2 cellular contexts compared by ENCODE assay signal in the genomic region with DNA sequence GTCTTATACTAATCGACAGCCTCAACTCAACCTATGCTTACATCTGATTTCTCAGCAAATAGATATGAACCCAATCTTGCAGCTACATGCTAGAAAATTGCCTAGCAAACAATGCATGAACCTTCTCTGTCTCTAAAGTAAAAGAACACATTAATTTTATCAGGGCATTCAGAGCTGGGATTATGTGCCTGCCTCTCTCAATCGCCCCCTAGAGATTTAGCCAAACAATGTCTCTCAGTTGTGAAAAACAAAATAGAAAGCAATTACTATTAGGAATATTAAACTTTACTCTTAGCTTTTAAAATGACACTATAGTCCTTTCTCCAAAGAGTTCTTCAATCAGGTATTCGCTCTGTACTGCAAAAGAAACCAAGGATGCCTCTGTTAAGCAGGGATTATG.
TF ChIP-seq lines count a peak whose summit lies in the region.

No MANE protein-coding gene starts in this region.

TF ChIP-seq in SK-N-SH, 30 proteins besides CTCF, POLR2A, EP300 and RAD21 (continued from another document):
- TF ChIP-seq, protein P1, sequence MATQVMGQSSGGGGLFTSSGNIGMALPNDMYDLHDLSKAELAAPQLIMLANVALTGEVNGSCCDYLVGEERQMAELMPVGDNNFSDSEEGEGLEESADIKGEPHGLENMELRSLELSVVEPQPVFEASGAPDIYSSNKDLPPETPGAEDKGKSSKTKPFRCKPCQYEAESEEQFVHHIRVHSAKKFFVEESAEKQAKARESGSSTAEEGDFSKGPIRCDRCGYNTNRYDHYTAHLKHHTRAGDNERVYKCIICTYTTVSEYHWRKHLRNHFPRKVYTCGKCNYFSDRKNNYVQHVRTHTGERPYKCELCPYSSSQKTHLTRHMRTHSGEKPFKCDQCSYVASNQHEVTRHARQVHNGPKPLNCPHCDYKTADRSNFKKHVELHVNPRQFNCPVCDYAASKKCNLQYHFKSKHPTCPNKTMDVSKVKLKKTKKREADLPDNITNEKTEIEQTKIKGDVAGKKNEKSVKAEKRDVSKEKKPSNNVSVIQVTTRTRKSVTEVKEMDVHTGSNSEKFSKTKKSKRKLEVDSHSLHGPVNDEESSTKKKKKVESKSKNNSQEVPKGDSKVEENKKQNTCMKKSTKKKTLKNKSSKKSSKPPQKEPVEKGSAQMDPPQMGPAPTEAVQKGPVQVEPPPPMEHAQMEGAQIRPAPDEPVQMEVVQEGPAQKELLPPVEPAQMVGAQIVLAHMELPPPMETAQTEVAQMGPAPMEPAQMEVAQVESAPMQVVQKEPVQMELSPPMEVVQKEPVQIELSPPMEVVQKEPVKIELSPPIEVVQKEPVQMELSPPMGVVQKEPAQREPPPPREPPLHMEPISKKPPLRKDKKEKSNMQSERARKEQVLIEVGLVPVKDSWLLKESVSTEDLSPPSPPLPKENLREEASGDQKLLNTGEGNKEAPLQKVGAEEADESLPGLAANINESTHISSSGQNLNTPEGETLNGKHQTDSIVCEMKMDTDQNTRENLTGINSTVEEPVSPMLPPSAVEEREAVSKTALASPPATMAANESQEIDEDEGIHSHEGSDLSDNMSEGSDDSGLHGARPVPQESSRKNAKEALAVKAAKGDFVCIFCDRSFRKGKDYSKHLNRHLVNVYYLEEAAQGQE (IDR thresholded peaks at IDR 0.05; ENCODE audit: low read depth, low read length) = no peak
- TF ChIP-seq, protein P2, sequence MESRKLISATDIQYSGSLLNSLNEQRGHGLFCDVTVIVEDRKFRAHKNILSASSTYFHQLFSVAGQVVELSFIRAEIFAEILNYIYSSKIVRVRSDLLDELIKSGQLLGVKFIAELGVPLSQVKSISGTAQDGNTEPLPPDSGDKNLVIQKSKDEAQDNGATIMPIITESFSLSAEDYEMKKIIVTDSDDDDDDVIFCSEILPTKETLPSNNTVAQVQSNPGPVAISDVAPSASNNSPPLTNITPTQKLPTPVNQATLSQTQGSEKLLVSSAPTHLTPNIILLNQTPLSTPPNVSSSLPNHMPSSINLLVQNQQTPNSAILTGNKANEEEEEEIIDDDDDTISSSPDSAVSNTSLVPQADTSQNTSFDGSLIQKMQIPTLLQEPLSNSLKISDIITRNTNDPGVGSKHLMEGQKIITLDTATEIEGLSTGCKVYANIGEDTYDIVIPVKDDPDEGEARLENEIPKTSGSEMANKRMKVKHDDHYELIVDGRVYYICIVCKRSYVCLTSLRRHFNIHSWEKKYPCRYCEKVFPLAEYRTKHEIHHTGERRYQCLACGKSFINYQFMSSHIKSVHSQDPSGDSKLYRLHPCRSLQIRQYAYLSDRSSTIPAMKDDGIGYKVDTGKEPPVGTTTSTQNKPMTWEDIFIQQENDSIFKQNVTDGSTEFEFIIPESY (IDR thresholded peaks at IDR 0.05; ENCODE audit: borderline replicate concordance, low read depth) = no peak
- TF ChIP-seq GATA2 (CRISPR knock-in tag; IDR thresholded peaks at IDR 0.05) = no peak
- TF ChIP-seq TEAD4 (IDR thresholded peaks at IDR 0.05; ENCODE audit: borderline replicate concordance, insufficient read depth) = no peak
- TF ChIP-seq FOSL2 (IDR thresholded peaks at IDR 0.05; ENCODE audit: borderline replicate concordance, low read depth) = no peak
TF ChIP-seq in SK-N-SH: peak in this region for 0.

TF ChIP-seq in SK-N-SH treated with all-trans-retinoic acid at 6 μM for 48 hours, 23 proteins besides CTCF, POLR2A, EP300 and RAD21 (continued from another document):
- TF ChIP-seq, protein P3, sequence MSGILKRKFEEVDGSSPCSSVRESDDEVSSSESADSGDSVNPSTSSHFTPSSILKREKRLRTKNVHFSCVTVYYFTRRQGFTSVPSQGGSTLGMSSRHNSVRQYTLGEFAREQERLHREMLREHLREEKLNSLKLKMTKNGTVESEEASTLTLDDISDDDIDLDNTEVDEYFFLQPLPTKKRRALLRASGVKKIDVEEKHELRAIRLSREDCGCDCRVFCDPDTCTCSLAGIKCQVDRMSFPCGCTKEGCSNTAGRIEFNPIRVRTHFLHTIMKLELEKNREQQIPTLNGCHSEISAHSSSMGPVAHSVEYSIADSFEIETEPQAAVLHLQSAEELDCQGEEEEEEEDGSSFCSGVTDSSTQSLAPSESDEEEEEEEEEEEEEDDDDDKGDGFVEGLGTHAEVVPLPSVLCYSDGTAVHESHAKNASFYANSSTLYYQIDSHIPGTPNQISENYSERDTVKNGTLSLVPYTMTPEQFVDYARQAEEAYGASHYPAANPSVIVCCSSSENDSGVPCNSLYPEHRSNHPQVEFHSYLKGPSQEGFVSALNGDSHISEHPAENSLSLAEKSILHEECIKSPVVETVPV (CRISPR knock-in tag; IDR thresholded peaks at IDR 0.05) = no peak
- TF ChIP-seq, protein P4, sequence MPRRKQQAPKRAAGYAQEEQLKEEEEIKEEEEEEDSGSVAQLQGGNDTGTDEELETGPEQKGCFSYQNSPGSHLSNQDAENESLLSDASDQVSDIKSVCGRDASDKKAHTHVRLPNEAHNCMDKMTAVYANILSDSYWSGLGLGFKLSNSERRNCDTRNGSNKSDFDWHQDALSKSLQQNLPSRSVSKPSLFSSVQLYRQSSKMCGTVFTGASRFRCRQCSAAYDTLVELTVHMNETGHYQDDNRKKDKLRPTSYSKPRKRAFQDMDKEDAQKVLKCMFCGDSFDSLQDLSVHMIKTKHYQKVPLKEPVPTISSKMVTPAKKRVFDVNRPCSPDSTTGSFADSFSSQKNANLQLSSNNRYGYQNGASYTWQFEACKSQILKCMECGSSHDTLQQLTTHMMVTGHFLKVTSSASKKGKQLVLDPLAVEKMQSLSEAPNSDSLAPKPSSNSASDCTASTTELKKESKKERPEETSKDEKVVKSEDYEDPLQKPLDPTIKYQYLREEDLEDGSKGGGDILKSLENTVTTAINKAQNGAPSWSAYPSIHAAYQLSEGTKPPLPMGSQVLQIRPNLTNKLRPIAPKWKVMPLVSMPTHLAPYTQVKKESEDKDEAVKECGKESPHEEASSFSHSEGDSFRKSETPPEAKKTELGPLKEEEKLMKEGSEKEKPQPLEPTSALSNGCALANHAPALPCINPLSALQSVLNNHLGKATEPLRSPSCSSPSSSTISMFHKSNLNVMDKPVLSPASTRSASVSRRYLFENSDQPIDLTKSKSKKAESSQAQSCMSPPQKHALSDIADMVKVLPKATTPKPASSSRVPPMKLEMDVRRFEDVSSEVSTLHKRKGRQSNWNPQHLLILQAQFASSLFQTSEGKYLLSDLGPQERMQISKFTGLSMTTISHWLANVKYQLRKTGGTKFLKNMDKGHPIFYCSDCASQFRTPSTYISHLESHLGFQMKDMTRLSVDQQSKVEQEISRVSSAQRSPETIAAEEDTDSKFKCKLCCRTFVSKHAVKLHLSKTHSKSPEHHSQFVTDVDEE (CRISPR knock-in tag; IDR thresholded peaks at IDR 0.05) = no peak
- TF ChIP-seq TCF4 (CRISPR knock-in tag; IDR thresholded peaks at IDR 0.05; ENCODE audit: borderline replicate concordance) (no peak), PPARA (CRISPR knock-in tag; IDR thresholded peaks at IDR 0.05; ENCODE audit: borderline replicate concordance) (no peak), BACH2 (CRISPR knock-in tag; IDR thresholded peaks at IDR 0.05; ENCODE audit: borderline replicate concordance) (no peak), ZFP30 (CRISPR knock-in tag; IDR thresholded peaks at IDR 0.05) (no peak)
- TF ChIP-seq, protein P5, sequence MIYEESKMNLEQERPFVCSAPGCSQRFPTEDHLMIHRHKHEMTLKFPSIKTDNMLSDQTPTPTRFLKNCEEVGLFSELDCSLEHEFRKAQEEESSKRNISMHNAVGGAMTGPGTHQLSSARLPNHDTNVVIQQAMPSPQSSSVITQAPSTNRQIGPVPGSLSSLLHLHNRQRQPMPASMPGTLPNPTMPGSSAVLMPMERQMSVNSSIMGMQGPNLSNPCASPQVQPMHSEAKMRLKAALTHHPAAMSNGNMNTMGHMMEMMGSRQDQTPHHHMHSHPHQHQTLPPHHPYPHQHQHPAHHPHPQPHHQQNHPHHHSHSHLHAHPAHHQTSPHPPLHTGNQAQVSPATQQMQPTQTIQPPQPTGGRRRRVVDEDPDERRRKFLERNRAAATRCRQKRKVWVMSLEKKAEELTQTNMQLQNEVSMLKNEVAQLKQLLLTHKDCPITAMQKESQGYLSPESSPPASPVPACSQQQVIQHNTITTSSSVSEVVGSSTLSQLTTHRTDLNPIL (CRISPR knock-in tag; IDR thresholded peaks at IDR 0.05; ENCODE audit: low read depth) = no peak
